In genomic region chr9:35553670-35554543, GRCh38 we compare ENCODE assay signal across 1 cellular context.
TF ChIP-seq lines count a peak whose summit lies in the region.

No MANE protein-coding gene starts in this region.

TF ChIP-seq in HepG2, 621 proteins besides CTCF, POLR2A, EP300 and RAD21 (continued from another document):
- peak; percentile 25 for TF ChIP-seq XRCC5 (optimal IDR thresholded peaks at IDR 0.05; ENCODE audit: low read length)
- TF ChIP-seq ZNF414 (CRISPR knock-in tag; IDR thresholded peaks at IDR 0.05) = no peak
- TF ChIP-seq STAG1 (CRISPR knock-in tag; IDR thresholded peaks at IDR 0.05) = peak; percentile 97
- TF ChIP-seq ZSCAN9 (CRISPR knock-in tag; IDR thresholded peaks at IDR 0.05; ENCODE audit: borderline replicate concordance) = 0 out of 2 replicates have a peak, but pooled peaks have one; percentile 25
- TF ChIP-seq HDAC2 (CRISPR knock-in tag; IDR thresholded peaks at IDR 0.05) = 0 out of 2 replicates have a peak, but pooled peaks have one; percentile 26
- peak; percentile 88; the same call in 1 of the 2 replicates for TF ChIP-seq ZKSCAN8 (CRISPR knock-in tag; IDR thresholded peaks at IDR 0.05; ENCODE audit: borderline replicate concordance)
- TF ChIP-seq MXD4 (CRISPR knock-in tag; IDR thresholded peaks at IDR 0.05) = peak; percentile 29; the same call in 1 of the 2 replicates
- peak; percentile 20; the same call in 1 of the 2 replicates for TF ChIP-seq RXRB (CRISPR knock-in tag; IDR thresholded peaks at IDR 0.05; ENCODE audit: borderline replicate concordance)
- TF ChIP-seq ZSCAN31 (CRISPR knock-in tag; IDR thresholded peaks at IDR 0.05; ENCODE audit: low read depth) = 0 out of 2 replicates have a peak, but pooled peaks have one; percentile 45
- TF ChIP-seq SALL1 (CRISPR knock-in tag; IDR thresholded peaks at IDR 0.05) = peak; percentile 40
- no peak for TF ChIP-seq MED8 (CRISPR knock-in tag; IDR thresholded peaks at IDR 0.05; ENCODE audit: insufficient replicate concordance)
- peak; percentile 61; the same call in 1 of the 2 replicates for TF ChIP-seq MIXL1 (CRISPR knock-in tag; IDR thresholded peaks at IDR 0.05)
- no peak for TF ChIP-seq RBM39 (IDR thresholded peaks at IDR 0.05; ENCODE audit: low read depth, low read length, poor library complexity, severe bottlenecking)
- peak; percentile 9; the same call in 1 of the 2 replicates for TF ChIP-seq FOXA3 (CRISPR knock-in tag; IDR thresholded peaks at IDR 0.05)
- TF ChIP-seq ZNF501 (CRISPR knock-in tag; IDR thresholded peaks at IDR 0.05) = peak; percentile 54; the same call in 1 of the 2 replicates
- no peak for TF ChIP-seq ZNF350 (CRISPR knock-in tag; IDR thresholded peaks at IDR 0.05; ENCODE audit: borderline replicate concordance, low read depth)
